In the genomic region with DNA sequence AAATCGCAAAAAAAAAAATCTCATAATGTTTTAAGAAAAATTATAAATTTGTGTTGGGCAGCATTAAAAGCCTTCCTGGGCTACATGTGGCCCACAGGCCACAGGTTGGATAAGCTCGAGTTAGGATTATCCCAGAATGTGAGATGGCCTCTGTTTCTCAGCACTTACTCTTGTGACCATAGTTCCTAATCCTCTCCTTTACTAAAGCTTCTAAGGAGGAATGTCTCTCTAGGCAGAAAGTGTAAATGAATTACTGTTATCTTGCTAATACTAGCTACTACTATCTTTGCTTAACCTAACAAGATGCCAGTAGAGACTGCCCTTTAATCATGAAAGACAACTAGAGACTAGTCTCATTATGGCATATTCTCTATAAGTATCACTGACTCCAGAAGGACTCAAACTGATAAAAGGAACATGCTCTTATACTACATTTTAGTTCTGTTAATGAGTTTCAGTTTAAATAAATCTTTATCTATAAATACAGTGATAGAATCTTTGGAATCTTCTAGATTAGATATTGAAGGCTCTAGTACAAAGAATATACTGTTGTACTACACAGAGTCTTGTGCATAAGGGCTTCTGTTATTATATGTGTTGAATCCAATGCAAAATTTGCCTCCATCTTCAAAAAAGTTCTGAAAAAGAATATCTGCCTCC, we compare ENCODE assay signal across 1 cellular context.
TF ChIP-seq lines count a peak whose summit lies in the region.

No MANE protein-coding gene starts in this region.

TF ChIP-seq in GM23338, 12 proteins besides CTCF, POLR2A, EP300 and RAD21 (continued from another document):
- TF ChIP-seq, protein P1, sequence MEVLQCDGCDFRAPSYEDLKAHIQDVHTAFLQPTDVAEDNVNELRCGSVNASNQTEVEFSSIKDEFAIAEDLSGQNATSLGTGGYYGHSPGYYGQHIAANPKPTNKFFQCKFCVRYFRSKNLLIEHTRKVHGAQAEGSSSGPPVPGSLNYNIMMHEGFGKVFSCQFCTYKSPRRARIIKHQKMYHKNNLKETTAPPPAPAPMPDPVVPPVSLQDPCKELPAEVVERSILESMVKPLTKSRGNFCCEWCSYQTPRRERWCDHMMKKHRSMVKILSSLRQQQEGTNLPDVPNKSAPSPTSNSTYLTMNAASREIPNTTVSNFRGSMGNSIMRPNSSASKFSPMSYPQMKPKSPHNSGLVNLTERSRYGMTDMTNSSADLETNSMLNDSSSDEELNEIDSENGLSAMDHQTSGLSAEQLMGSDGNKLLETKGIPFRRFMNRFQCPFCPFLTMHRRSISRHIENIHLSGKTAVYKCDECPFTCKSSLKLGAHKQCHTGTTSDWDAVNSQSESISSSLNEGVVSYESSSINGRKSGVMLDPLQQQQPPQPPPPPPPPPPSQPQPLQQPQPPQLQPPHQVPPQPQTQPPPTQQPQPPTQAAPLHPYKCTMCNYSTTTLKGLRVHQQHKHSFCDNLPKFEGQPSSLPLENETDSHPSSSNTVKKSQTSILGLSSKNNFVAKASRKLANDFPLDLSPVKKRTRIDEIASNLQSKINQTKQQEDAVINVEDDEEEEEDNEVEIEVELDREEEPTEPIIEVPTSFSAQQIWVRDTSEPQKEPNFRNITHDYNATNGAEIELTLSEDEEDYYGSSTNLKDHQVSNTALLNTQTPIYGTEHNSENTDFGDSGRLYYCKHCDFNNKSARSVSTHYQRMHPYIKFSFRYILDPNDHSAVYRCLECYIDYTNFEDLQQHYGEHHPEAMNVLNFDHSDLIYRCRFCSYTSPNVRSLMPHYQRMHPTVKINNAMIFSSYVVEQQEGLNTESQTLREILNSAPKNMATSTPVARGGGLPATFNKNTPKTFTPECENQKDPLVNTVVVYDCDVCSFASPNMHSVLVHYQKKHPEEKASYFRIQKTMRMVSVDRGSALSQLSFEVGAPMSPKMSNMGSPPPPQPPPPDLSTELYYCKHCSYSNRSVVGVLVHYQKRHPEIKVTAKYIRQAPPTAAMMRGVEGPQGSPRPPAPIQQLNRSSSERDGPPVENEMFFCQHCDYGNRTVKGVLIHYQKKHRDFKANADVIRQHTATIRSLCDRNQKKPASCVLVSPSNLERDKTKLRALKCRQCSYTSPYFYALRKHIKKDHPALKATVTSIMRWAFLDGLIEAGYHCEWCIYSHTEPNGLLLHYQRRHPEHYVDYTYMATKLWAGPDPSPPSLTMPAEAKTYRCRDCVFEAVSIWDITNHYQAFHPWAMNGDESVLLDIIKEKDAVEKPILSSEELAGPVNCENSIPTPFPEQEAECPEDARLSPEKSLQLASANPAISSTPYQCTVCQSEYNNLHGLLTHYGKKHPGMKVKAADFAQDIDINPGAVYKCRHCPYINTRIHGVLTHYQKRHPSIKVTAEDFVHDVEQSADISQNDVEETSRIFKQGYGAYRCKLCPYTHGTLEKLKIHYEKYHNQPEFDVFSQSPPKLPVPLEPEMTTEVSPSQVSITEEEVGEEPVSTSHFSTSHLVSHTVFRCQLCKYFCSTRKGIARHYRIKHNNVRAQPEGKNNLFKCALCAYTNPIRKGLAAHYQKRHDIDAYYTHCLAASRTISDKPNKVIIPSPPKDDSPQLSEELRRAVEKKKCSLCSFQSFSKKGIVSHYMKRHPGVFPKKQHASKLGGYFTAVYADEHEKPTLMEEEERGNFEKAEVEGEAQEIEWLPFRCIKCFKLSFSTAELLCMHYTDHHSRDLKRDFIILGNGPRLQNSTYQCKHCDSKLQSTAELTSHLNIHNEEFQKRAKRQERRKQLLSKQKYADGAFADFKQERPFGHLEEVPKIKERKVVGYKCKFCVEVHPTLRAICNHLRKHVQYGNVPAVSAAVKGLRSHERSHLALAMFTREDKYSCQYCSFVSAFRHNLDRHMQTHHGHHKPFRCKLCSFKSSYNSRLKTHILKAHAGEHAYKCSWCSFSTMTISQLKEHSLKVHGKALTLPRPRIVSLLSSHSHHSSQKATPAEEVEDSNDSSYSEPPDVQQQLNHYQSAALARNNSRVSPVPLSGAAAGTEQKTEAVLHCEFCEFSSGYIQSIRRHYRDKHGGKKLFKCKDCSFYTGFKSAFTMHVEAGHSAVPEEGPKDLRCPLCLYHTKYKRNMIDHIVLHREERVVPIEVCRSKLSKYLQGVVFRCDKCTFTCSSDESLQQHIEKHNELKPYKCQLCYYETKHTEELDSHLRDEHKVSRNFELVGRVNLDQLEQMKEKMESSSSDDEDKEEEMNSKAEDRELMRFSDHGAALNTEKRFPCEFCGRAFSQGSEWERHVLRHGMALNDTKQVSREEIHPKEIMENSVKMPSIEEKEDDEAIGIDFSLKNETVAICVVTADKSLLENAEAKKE (CRISPR knock-in tag; IDR thresholded peaks at IDR 0.05), result no peak
TF ChIP-seq in GM23338: peak in this region for 0.
